8 cellular contexts compared by ENCODE assay signal in the genomic region with DNA sequence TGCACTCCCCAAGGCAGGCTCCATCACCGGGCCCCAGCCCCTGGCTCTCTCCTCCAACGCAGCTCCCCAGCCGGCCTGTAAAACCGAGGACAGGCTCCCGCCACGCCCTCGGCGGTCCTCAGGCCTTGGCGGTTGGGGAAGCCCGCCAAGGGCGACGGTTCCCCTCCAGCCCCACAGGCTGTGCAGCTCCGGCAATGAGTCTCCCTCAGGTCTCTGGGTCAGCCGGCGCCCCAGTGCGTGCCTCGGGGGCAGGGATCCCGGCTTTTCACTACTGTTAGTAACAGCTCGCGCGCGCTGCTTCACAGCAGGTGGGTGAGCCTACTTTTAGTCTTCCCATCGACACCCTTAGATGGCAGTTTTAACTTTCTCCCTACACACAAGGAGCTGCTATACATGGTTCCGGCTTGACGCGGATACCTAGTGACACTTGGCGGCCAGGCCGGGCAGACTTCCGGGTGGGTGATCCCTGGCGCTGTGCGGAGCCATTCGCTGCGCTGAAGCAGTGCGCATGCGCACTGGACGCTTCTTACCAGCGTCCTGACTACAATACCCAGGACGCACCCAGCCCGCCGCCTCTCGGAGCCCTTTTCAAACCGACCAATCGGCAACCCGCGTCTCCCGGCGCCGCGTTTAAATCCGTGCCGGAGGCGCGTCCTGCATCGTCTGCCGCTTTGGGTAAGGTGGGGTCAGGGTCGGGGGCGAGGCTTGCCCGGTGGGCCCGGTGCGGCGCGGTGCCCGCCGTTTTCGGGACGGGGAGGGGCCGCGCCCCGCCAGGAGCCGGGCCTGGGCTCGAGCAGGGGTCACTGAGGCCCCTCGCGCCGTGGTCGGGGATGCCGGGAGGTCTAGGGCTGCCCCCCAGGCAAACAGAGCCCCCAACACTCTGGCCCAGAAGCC. TPM values are rescaled to one million over a fixed set of nuclear protein-coding genes. Genes with fewer than 3 reads are reported as not detected.
A peak's percentile ranks its signal among the peaks of the same experiment; 100 is the strongest.
DNase-seq lines count a peak whose midpoint lies in the region; ATAC-seq and TF ChIP-seq lines count a peak whose summit lies in the region.

A gene with protein sequence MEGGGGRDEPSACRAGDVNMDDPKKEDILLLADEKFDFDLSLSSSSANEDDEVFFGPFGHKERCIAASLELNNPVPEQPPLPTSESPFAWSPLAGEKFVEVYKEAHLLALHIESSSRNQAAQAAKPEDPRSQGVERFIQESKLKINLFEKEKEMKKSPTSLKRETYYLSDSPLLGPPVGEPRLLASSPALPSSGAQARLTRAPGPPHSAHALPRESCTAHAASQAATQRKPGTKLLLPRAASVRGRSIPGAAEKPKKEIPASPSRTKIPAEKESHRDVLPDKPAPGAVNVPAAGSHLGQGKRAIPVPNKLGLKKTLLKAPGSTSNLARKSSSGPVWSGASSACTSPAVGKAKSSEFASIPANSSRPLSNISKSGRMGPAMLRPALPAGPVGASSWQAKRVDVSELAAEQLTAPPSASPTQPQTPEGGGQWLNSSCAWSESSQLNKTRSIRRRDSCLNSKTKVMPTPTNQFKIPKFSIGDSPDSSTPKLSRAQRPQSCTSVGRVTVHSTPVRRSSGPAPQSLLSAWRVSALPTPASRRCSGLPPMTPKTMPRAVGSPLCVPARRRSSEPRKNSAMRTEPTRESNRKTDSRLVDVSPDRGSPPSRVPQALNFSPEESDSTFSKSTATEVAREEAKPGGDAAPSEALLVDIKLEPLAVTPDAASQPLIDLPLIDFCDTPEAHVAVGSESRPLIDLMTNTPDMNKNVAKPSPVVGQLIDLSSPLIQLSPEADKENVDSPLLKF (plus strand): TSS at position 614 of the 894 bp plus-strand sequence. CDS start 531 bp downstream, outside the sequence.

- ATAC-seq in GM21381 (IDR thresholded peaks at IDR 0.05; ENCODE audit: unreplicated experiment) = peak; percentile 85

- POLR2A ChIA-PET in Caco-2 (lab: Charles Lee) = interaction anchor here (0.6 to 1.2 kb wide), 3 partner anchors 29 to 172 kb away, joined by 3 to 5 read pairs (median 3); partner anchors contain the start of genes CDPF1 and TTC38

- H3K27ac Mint-ChIP-seq in Caco-2 (ENCODE audit: unreplicated experiment) (peak within 1 kb of the TSS; percentile 87), endodermal cell (peak within 1 kb of the TSS; percentile 86)

- H3K4me1 ChIP-seq in Caco-2 (peaks cover 8% of the 10 kb centered on the region; the same call in 1 of the 2 replicates), NT2/D1 (ENCODE audit: insufficient read depth, insufficient read length) (peaks cover 14% of the 10 kb centered on the region), endodermal cell (ENCODE audit: control insufficient read depth, insufficient read depth, low read length) (no peaks in the 10 kb centered on the region)

- H3K4me3 Mint-ChIP-seq in Caco-2 (ENCODE audit: unreplicated experiment) = peak within 1 kb of the TSS; percentile 84
- peak within 1 kb of the TSS; percentile 89 for H3K4me3 Mint-ChIP-seq in endodermal cell

- no TSS peak for BruUV-seq in Caco-2 (replicated peaks; lab: Mats Ljungman, UMichigan)

- WGBS in endodermal cell (ENCODE audit: insufficient coverage in 1 of 2, insufficient read length in 1 of 2), 2 experiments = 1 to 5% methylated on average over 25 to 76 of the region's 76 CpGs

- H3K4me1 Mint-ChIP-seq in Caco-2 (ENCODE audit: low read depth, unreplicated experiment) (peaks cover 30% of the 10 kb centered on the region), endodermal cell (peaks cover 14% of the 10 kb centered on the region)

- H3K27me3 ChIP-seq in Caco-2 (replicated peaks; ENCODE audit: control insufficient read depth, insufficient read depth, low read length) = no peaks in the 10 kb centered on the region
- H3K27me3 ChIP-seq in NT2/D1 (ENCODE audit: insufficient read depth, insufficient read length) = no peaks in the 10 kb centered on the region
- H3K27me3 ChIP-seq in endodermal cell (ENCODE audit: control insufficient read depth, insufficient read depth, low read length, poor library complexity, severe bottlenecking) = no peaks in the 10 kb centered on the region

- H3K36me3 ChIP-seq in Caco-2 (ENCODE audit: control insufficient read depth, insufficient read depth, low read length) (no peaks in the 10 kb centered on the region; the same call in 1 of the 2 replicates), NT2/D1 (ENCODE audit: insufficient read depth, insufficient read length, low read length) (peaks cover 37% of the 10 kb centered on the region), endodermal cell (ENCODE audit: control insufficient read depth, insufficient read depth, low read length) (peaks cover 37% of the 10 kb centered on the region)

- DNase-seq in Caco-2 = peak; percentile 95 to 97
- peak in 75 of 76 experiments; percentile 53 to 97 (median 95) for DNase-seq in HUDEP-2 (lab: John Stamatoyannopoulos, UW; ENCODE audit: unreplicated experiment in 76 of 76)
- peak; percentile 93 for DNase-seq in NT2/D1 (ENCODE audit: low read depth, low spot score)
- peak; percentile 93 for DNase-seq in activated CD8-positive, alpha-beta memory T cell treated with anti-CD3 and anti-CD28 coated beads, Interleukin-2, amount 50 U/mL, for 1 hour (ENCODE audit: extremely low read depth)
- DNase-seq in endodermal cell = peak; percentile 99
- peak; percentile 99 for DNase-seq in mesenteric fat pad (ENCODE audit: low spot score)
- DNase-seq in stimulated activated CD8-positive, alpha-beta memory T cell treated with anti-CD3 and anti-CD28 coated beads, Interleukin-15, amount 100 ng/mL, for 24 hours (ENCODE audit: low read depth) = peak; percentile 90

- CTCF ChIA-PET in Caco-2 (lab: Charles Lee) = interaction anchor here (0.5 to 2.4 kb wide), 5 partner anchors 29 to 374 kb away, joined by 3 to 10 read pairs (median 4); partner anchors contain the start of genes CDPF1 and TTC38

- H3K9me3 Mint-ChIP-seq in Caco-2 (ENCODE audit: unreplicated experiment) (no peaks in the 10 kb centered on the region), endodermal cell (no peaks in the 10 kb centered on the region)

- peak within 1 kb of the TSS; percentile 69 for H3K4me3 ChIP-seq in Caco-2 (ENCODE audit: low read depth, low read length)
- H3K4me3 ChIP-seq in NT2/D1 (ENCODE audit: insufficient read length, low read depth) = peak within 1 kb of the TSS; percentile 72
- peak within 1 kb of the TSS; percentile 97 for H3K4me3 ChIP-seq in endodermal cell (ENCODE audit: low read length)

- H3K9ac ChIP-seq in NT2/D1 (ENCODE audit: insufficient read length, low read depth) = peak within 1 kb of the TSS; percentile 86
- H3K9ac ChIP-seq in endodermal cell (ENCODE audit: extremely low read depth, low read length, poor library complexity, severe bottlenecking) = peak within 1 kb of the TSS; percentile 66

- H3K36me3 Mint-ChIP-seq in Caco-2 (ENCODE audit: insufficient read depth, unreplicated experiment) (peaks cover 58% of the 10 kb centered on the region), endodermal cell (ENCODE audit: low read depth) (peaks cover 37% of the 10 kb centered on the region)

- H3K27ac ChIP-seq in endodermal cell (ENCODE audit: low read depth, low read length) = peak within 1 kb of the TSS; percentile 51

- no peaks in the 10 kb centered on the region for H3K9me3 ChIP-seq in Caco-2
- H3K9me3 ChIP-seq in NT2/D1 (ENCODE audit: insufficient read depth, low read length) = no peaks in the 10 kb centered on the region
- H3K9me3 ChIP-seq in endodermal cell (ENCODE audit: control insufficient read depth, low read length) = no peaks in the 10 kb centered on the region

- TF ChIP-seq CTCF in Caco-2 (IDR thresholded peaks at IDR 0.05; ENCODE audit: insufficient read depth in 1 of 2, low read depth in 1 of 2, low read length in 1 of 2, severe bottlenecking in 1 of 2, unreplicated experiment in 1 of 2) (peak in 1 of 2 experiments; percentile 25), endodermal cell (conservative IDR thresholded peaks at IDR 0.05) (peak; percentile 26)

- H3K27me3 Mint-ChIP-seq in Caco-2 (ENCODE audit: insufficient read depth, unreplicated experiment) = no peaks in the 10 kb centered on the region
- no peaks in the 10 kb centered on the region for H3K27me3 Mint-ChIP-seq in endodermal cell (ENCODE audit: insufficient read depth)

- intact Hi-C loops in Caco-2 (cut with micrococcal nuclease; ENCODE audit: unreplicated experiment) = loop anchor here (1.0 kb wide), 3 partner anchors 29 to 174 kb away; partner anchors contain the start of gene CDPF1

RNA-seq across cellular contexts. Expression of the gene that starts here (rescaled TPM):
- total RNA-seq in Caco-2 (2022) (54.4 and 55.1 TPM in 2 replicates), endodermal cell (10 to 100 TPM; 39.5 to 59.5 TPM), mesenteric fat pad (0.39 TPM)
- 51.6 TPM for polyA plus RNA-seq in endodermal cell (2013, experiment 1 of 2)
- polyA plus RNA-seq in endodermal cell (2013, experiment 2 of 2) = 53.9 TPM

Comparison
In these comparisons a context has a peak if more than half of its experiments do, and no peak if none do; other contexts are left out.
1. Peak in every context shown above with its lines: DNase-seq, ATAC-seq, H3K4me3 ChIP-seq and H3K27ac ChIP-seq.
2. RNA of the gene that starts here (total RNA-seq): 39.5 to 59.5 TPM in endodermal cell and 54.4 to 55.1 TPM in Caco-2; 0.39 TPM in mesenteric fat pad (single experiment); every median in the first group is over 10 times any median in the second.
3. Peak in DNase-seq in mesenteric fat pad; RNA of the gene not detected or under 1 TPM.